Comparison of ENCODE assay signal across 27 cellular contexts in genomic region chr2:74792282-74792681, GRCh38.
"Had no signal": no experiment of that assay in that cellular context is flagged by ENCODE, and none has a peak within 500 bp of the region (broad histone marks: within the 10 kb centered on the region; RNA-seq: fewer than 3 reads in every experiment).

No MANE protein-coding gene starts in this region.

- H3K9ac ChIP-seq: neural progenitor cell, parathyroid adenoma had no signal

- DNase-seq: effector memory CD8-positive, alpha-beta T cell; erythroblast; esophagus squamous epithelium; foreskin melanocyte; glutamatergic neuron; heart right ventricle; hippocampal formation; left cardiac atrium; left lung; mesendoderm; midbrain; naive thymus-derived CD4-positive, alpha-beta T cell; stimulated activated CD4-positive, alpha-beta T cell treated with anti-CD3 and anti-CD28 coated beads, Interleukin-12 subunit alpha, Interleukin-12 subunit beta, amount 100 ng/mL, for 4 hours; stimulated activated CD4-positive, alpha-beta T cell treated with anti-CD3 and anti-CD28 coated beads, Interleukin-1b, Interleukin-23, amount 100 ng/mL, for 48 hours; stimulated activated CD4-positive, alpha-beta T cell treated with anti-CD3 and anti-CD28 coated beads, Interleukin-4, amount 100 ng/mL, for 1 hour; stimulated activated CD8-positive, alpha-beta memory T cell treated with anti-CD3 and anti-CD28 coated beads, Interleukin-4, amount 100 ng/mL, for 48 hours; stimulated activated naive CD4-positive, alpha-beta T cell; stimulated activated naive CD8-positive, alpha-beta T cell treated with anti-CD3 and anti-CD28 coated beads, Interleukin-15, amount 100 ng/mL, for 72 hours; trophoblast cell had no signal

- H3K27ac ChIP-seq: esophagus squamous epithelium, heart right ventricle, left lung, neural progenitor cell, parathyroid adenoma, suprapubic skin, vagina had no signal

- ATAC-seq: effector memory CD8-positive, alpha-beta T cell; heart right ventricle; left cardiac atrium; left lung; naive thymus-derived CD4-positive, alpha-beta T cell; sciatic nerve; stimulated activated naive CD8-positive, alpha-beta T cell treated with anti-CD3 and anti-CD28 coated beads, Interleukin-15, amount 100 ng/mL, for 72 hours had no signal

- H3K36me3 ChIP-seq: esophagus squamous epithelium, heart right ventricle, left lung, neural progenitor cell, suprapubic skin, vagina had no signal

- FAIRE-seq: endometrium, islet of Langerhans had no signal

- H3K27me3 ChIP-seq: esophagus squamous epithelium, heart right ventricle, left lung, neural progenitor cell, suprapubic skin, vagina had no signal

- H2AFZ ChIP-seq: neural progenitor cell, parathyroid adenoma had no signal

- H3K4me3 ChIP-seq: esophagus squamous epithelium, heart right ventricle, left lung, neural progenitor cell, smooth muscle cell, suprapubic skin, vagina had no signal

- H3K4me1 ChIP-seq: esophagus squamous epithelium, left lung, neural progenitor cell, parathyroid adenoma, suprapubic skin, vagina had no signal

- H3K79me2 ChIP-seq: parathyroid adenoma had no signal

- H3K4me2 ChIP-seq: neural progenitor cell, smooth muscle cell had no signal

- H3K9me3 ChIP-seq: vagina had no signal
